In genomic region chr6:29744131-29744530, GRCh38 we compare ENCODE assay signal across 17 cellular contexts. TPM values are rescaled to one million over a fixed set of nuclear protein-coding genes. Genes with fewer than 3 reads are reported as not detected.
A peak's percentile ranks its signal among the peaks of the same experiment; 100 is the strongest.
DNase-seq lines count a peak whose midpoint lies in the region; ATAC-seq and TF ChIP-seq lines count a peak whose summit lies in the region.
"Had no signal": no experiment of that assay in that cellular context is flagged by ENCODE, and none has a peak within 500 bp of the region (broad histone marks: within the 10 kb centered on the region; RNA-seq: fewer than 3 reads in every experiment).

No MANE protein-coding gene starts in this region.

- peaks cover 0 to 18% of the 10 kb centered on the region in 2 donors for H3K36me3 ChIP-seq in gastroesophageal sphincter
- H3K36me3 ChIP-seq: BE2C, BLaER1 had no signal

- peaks cover 0 to 12% (median 7%) of the 10 kb centered on the region in 3 donors for H3K4me1 ChIP-seq in gastroesophageal sphincter
- H3K4me1 ChIP-seq: BE2C, Caco-2 had no signal

- DNase-seq in activated effector memory CD4-positive, alpha-beta T cell treated with anti-CD3 and anti-CD28 coated beads, Interleukin-2, amount 50 U/mL, for 16 hours, result peak; percentile 51
- DNase-seq in activated effector memory CD4-positive, alpha-beta T cell treated with Interleukin-2 at 50 U/mL for 16 hours, result no peak
- DNase-seq in coronary artery (ENCODE audit: low spot score), result peak; percentile 56
- DNase-seq in UCSD-AML1 (lab: John Stamatoyannopoulos, UW; ENCODE audit: unreplicated experiment), result no peak
- DNase-seq: 8988T; ACHN; BE2C; C1 segment of cervical spinal cord; Caco-2; Calu3; CD4-positive, CD25-positive, alpha-beta regulatory T cell; CD8-positive, alpha-beta memory T cell; DMS79 treated with DMSO at 0.1 percent for 48 hours; GF-D8 had no signal

- no peak for TF ChIP-seq EP300 in gastroesophageal sphincter (IDR thresholded peaks at IDR 0.05)

- TF ChIP-seq CTCF in coronary artery (IDR thresholded peaks at IDR 0.05), result no peak
- no peak for TF ChIP-seq CTCF in gastroesophageal sphincter (IDR thresholded peaks at IDR 0.05)

- H3K4me3 ChIP-seq in coronary artery (no peak overlapping the region), gastroesophageal sphincter (no peak overlapping the region)
- H3K4me3 ChIP-seq: BLaER1 had no signal

- no peaks in the 10 kb centered on the region for H3K9me3 ChIP-seq in gastroesophageal sphincter
- H3K9me3 ChIP-seq: BE2C, BLaER1, Caco-2 had no signal

- WGBS in gastroesophageal sphincter (ENCODE audit: low coverage in 1 of 2), 2 donors, result no CpG with 5 or more reads among the region's 4 CpGs

- no peaks in the 10 kb centered on the region for H3K27me3 ChIP-seq in gastroesophageal sphincter

- H3K27ac ChIP-seq in coronary artery (no peak overlapping the region), gastroesophageal sphincter (no peak overlapping the region)
- H3K27ac ChIP-seq: BLaER1 had no signal

- no peak for TF ChIP-seq POLR2A in gastroesophageal sphincter (IDR thresholded peaks at IDR 0.05)

- ATAC-seq in gastroesophageal sphincter, result no peak

RNA-seq across cellular contexts. Expression of gene HLA-F, which starts 20.9 kb away (rescaled TPM):
- 10 to 100 TPM; 39.2 to 73.0 (median 46.4) TPM for total RNA-seq in gastroesophageal sphincter
- total RNA-seq: A673 had no signal

Comparison
In these comparisons a context has a peak if more than half of its experiments do, and no peak if none do; other contexts are left out.
1. DNase-seq: peak in activated effector memory CD4-positive, alpha-beta T cell treated with anti-CD3 and anti-CD28 coated beads, Interleukin-2, amount 50 U/mL, for 16 hours (single experiment) and coronary artery (single experiment); none in activated effector memory CD4-positive, alpha-beta T cell treated with Interleukin-2 at 50 U/mL for 16 hours (single experiment) and UCSD-AML1 (single experiment).